ENCODE assay signal across 22 cellular contexts in genomic region chr22:22893077-22893805, GRCh38. TPM values are rescaled to one million over a fixed set of nuclear protein-coding genes. Genes with fewer than 3 reads are reported as not detected.
A peak's percentile ranks its signal among the peaks of the same experiment; 100 is the strongest.
DNase-seq lines count a peak whose midpoint lies in the region; ATAC-seq and TF ChIP-seq lines count a peak whose summit lies in the region.
"Had no signal": no experiment of that assay in that cellular context is flagged by ENCODE, and none has a peak within 500 bp of the region (broad histone marks: within the 10 kb centered on the region; RNA-seq: fewer than 3 reads in every experiment).

No MANE protein-coding gene starts in this region.

- H3K36me3 Mint-ChIP-seq in activated naive CD8-positive, alpha-beta T cell treated with anti-CD3 and anti-CD28 coated beads, Interleukin-2, amount 50 U/mL, for 24 hours (ENCODE audit: low read depth): no peaks in the 10 kb centered on the region

- TF ChIP-seq POLR2A in GM18505 (IDR thresholded peaks at IDR 0.05; ENCODE audit: borderline replicate concordance, extremely low read depth, insufficient read depth, insufficient read length): peak; percentile 59
- TF ChIP-seq POLR2A in esophagus squamous epithelium (IDR thresholded peaks at IDR 0.05): no peak

- no peaks in the 10 kb centered on the region for H3K36me3 ChIP-seq in esophagus squamous epithelium

- H3K27ac Mint-ChIP-seq in activated naive CD8-positive, alpha-beta T cell treated with anti-CD3 and anti-CD28 coated beads, Interleukin-2, amount 50 U/mL, for 24 hours: no peak overlapping the region
- H3K27ac Mint-ChIP-seq: activated CD4-positive, alpha-beta T cell treated with anti-CD3 and anti-CD28 coated beads for 36 hours; nephron progenitor cell; T-helper 2 cell treated with Interferon-gamma antibody and Interleukin-4, amounts not matched to agents 5 μg/mL and 100 μg/mL, for 36 hours had no signal

- ATAC-seq in GM18505 (IDR thresholded peaks at IDR 0.05; ENCODE audit: unreplicated experiment) (no peak), omental fat pad (ENCODE audit: low FRiP score) (no peak), HG02623 (IDR thresholded peaks at IDR 0.05; ENCODE audit: unreplicated experiment) (no peak)
- peak; percentile 35 for ATAC-seq in activated naive CD8-positive, alpha-beta T cell treated with anti-CD3 and anti-CD28 coated beads, Interleukin-2, amount 50 U/mL, for 24 hours
- ATAC-seq: activated CD4-positive, alpha-beta T cell treated with anti-CD3 and anti-CD28 coated beads for 36 hours; psoas muscle had no signal

- intact Hi-C loops in esophagus squamous epithelium (cut with DNase I): no loop called here

- H3K4me3 Mint-ChIP-seq in activated naive CD8-positive, alpha-beta T cell treated with anti-CD3 and anti-CD28 coated beads, Interleukin-2, amount 50 U/mL, for 24 hours: peak overlapping the region; percentile 34
- H3K4me3 Mint-ChIP-seq: activated CD4-positive, alpha-beta T cell treated with anti-CD3 and anti-CD28 coated beads for 36 hours; nephron progenitor cell; T-helper 2 cell treated with Interferon-gamma antibody and Interleukin-4, amounts not matched to agents 5 μg/mL and 100 μg/mL, for 36 hours had no signal

- peak; percentile 3 for DNase-seq in activated CD4-positive, alpha-beta T cell treated with anti-CD3 and anti-CD28 coated beads for 1 hour
- no peak for DNase-seq in activated CD4-positive, alpha-beta T cell treated with anti-CD3 and anti-CD28 coated beads, Interleukin-2, amount 50 U/mL, for 4 hours
- DNase-seq in activated naive CD8-positive, alpha-beta T cell treated with anti-CD3 and anti-CD28 coated beads, Interleukin-2, amount 50 U/mL, for 24 hours: no peak
- DNase-seq in omental fat pad (ENCODE audit: low spot score): peak; percentile 4
- DNase-seq in GM19238 (ENCODE audit: insufficient read length, low spot score): no peak
- DNase-seq in esophagus squamous epithelium (lab: John Stamatoyannopoulos, UW): no peak
- DNase-seq: 8988T; activated CD4-positive, alpha-beta T cell treated with anti-CD3 and anti-CD28 coated beads for 36 hours; activated naive CD4-positive, alpha-beta T cell treated with anti-CD3 and anti-CD28 coated beads, Interleukin-2, amount 50 U/mL, for 16 hours; GDM1; MV-4-11; NCI-H2081; NCI-H510A treated with DMSO at 0.1 percent for 48 hours; nephron progenitor cell; psoas muscle; stimulated activated CD4-positive, alpha-beta T cell treated with anti-CD3 and anti-CD28 coated beads, Interleukin-4, amount 100 ng/mL, for 4 hours had no signal

- peaks cover 24% of the 10 kb centered on the region for H3K27me3 Mint-ChIP-seq in activated naive CD8-positive, alpha-beta T cell treated with anti-CD3 and anti-CD28 coated beads, Interleukin-2, amount 50 U/mL, for 24 hours

- peaks cover 4% of the 10 kb centered on the region for H3K4me1 Mint-ChIP-seq in activated naive CD8-positive, alpha-beta T cell treated with anti-CD3 and anti-CD28 coated beads, Interleukin-2, amount 50 U/mL, for 24 hours
- H3K4me1 Mint-ChIP-seq: activated CD4-positive, alpha-beta T cell treated with anti-CD3 and anti-CD28 coated beads for 36 hours; nephron progenitor cell had no signal

- H3K4me1 ChIP-seq in esophagus squamous epithelium: no peaks in the 10 kb centered on the region
- H3K4me1 ChIP-seq: psoas muscle had no signal

- 75 to 86% methylated on average over 6 to 7 of the region's 10 CpGs for WGBS in esophagus squamous epithelium, 2 donors

- no peak overlapping the region for H3K4me3 ChIP-seq in esophagus squamous epithelium
- H3K4me3 ChIP-seq: psoas muscle, smooth muscle cell had no signal

- no peak overlapping the region for H3K27ac ChIP-seq in esophagus squamous epithelium
- H3K27ac ChIP-seq: psoas muscle had no signal

- H3K9me3 Mint-ChIP-seq in activated naive CD8-positive, alpha-beta T cell treated with anti-CD3 and anti-CD28 coated beads, Interleukin-2, amount 50 U/mL, for 24 hours: no peaks in the 10 kb centered on the region
- H3K9me3 Mint-ChIP-seq: nephron progenitor cell; T-helper 2 cell treated with Interferon-gamma antibody and Interleukin-4, amounts not matched to agents 5 μg/mL and 100 μg/mL, for 36 hours had no signal

- TF ChIP-seq CTCF in omental fat pad (IDR thresholded peaks at IDR 0.05) (no peak), esophagus squamous epithelium (IDR thresholded peaks at IDR 0.05) (no peak)

- no peaks in the 10 kb centered on the region for H3K9me3 ChIP-seq in esophagus squamous epithelium
- H3K9me3 ChIP-seq: psoas muscle had no signal

- peaks cover 0 to 64% (median 0%) of the 10 kb centered on the region in 4 donors for H3K27me3 ChIP-seq in esophagus squamous epithelium

RNA-seq across cellular contexts. Expression of gene IGLL5, which starts 5.6 kb away (rescaled TPM):
- 1 to 10 TPM; 1.2 to 7.7 (median 1.4) TPM for total RNA-seq in omental fat pad
- total RNA-seq in esophagus squamous epithelium: 10 to 100 TPM in 1 of 4 donors, 1 to 10 TPM in 1, not detected in 2; 5.0 to 20.7 TPM
- total RNA-seq: activated CD4-positive, alpha-beta T cell treated with anti-CD3 and anti-CD28 coated beads for 36 hours; H4; smooth muscle cell; temporal lobe had no signal

Comparison
In these comparisons a context has a peak if more than half of its experiments do, and no peak if none do; other contexts are left out.
1. DNase-seq: peak in activated CD4-positive, alpha-beta T cell treated with anti-CD3 and anti-CD28 coated beads for 1 hour (single experiment) and omental fat pad (single experiment); none in activated CD4-positive, alpha-beta T cell treated with anti-CD3 and anti-CD28 coated beads, Interleukin-2, amount 50 U/mL, for 4 hours (0 of 2), activated naive CD8-positive, alpha-beta T cell treated with anti-CD3 and anti-CD28 coated beads, Interleukin-2, amount 50 U/mL, for 24 hours (single experiment), GM19238 (single experiment) and esophagus squamous epithelium (single experiment).